14 cellular contexts compared by ENCODE assay signal in genomic region chr20:609371-609964, GRCh38. TPM values are rescaled to one million over a fixed set of nuclear protein-coding genes. Genes with fewer than 3 reads are reported as not detected.
DNase-seq lines count a peak whose midpoint lies in the region; ATAC-seq, FAIRE-seq and TF ChIP-seq lines count a peak whose summit lies in the region.
"Had no signal": no experiment of that assay in that cellular context is flagged by ENCODE, and none has a peak within 500 bp of the region (broad histone marks: within the 10 kb centered on the region; RNA-seq: fewer than 3 reads in every experiment).

No MANE protein-coding gene starts in this region.

- no peak for TF ChIP-seq EP300 in K562 (IDR thresholded peaks at IDR 0.05; ENCODE audit: low read length)

- H2AFZ ChIP-seq in K562 (ENCODE audit: low read depth, low read length) = no peak overlapping the region

- H3K4me1 ChIP-seq in K562 (replicated peaks in 1 of 2; ENCODE audit: control insufficient read depth in 2 of 2, insufficient read depth in 2 of 2, low read length in 2 of 2) = peaks cover 6 to 29% of the 10 kb centered on the region in 2 experiments; a peak in 3 of 5 replicates
- H3K4me1 ChIP-seq in skeletal muscle tissue (ENCODE audit: control insufficient read depth in 3 of 3, insufficient read depth in 3 of 3, low read length in 3 of 3) = peaks cover 6 to 9% (median 8%) of the 10 kb centered on the region in 3 donors
- H3K4me1 ChIP-seq: colonic mucosa, uterus had no signal

- H3K27me3 ChIP-seq in K562 (ENCODE audit: control insufficient read depth in 2 of 2, insufficient read depth in 2 of 2, low read length in 2 of 2) (peaks cover 0 to 5% of the 10 kb centered on the region in 2 experiments; a peak in 2 of 5 replicates), skeletal muscle tissue (ENCODE audit: control insufficient read depth in 3 of 3, insufficient read depth in 3 of 3, low read length in 3 of 3) (peaks cover 49 to 55% (median 54%) of the 10 kb centered on the region in 3 donors)

- TF ChIP-seq CTCF in K562 (IDR thresholded peaks at IDR 0.05 in 2 of 3, conservative IDR thresholded peaks at IDR 0.05 in 1 of 3; ENCODE audit: insufficient read depth in 2 of 3, low read depth in 1 of 3, low read length in 3 of 3) = no peak

- FAIRE-seq in K562 (lab: Jason Lieb, UNC) (no peak), GM12891 (lab: Jason Lieb, UNC) (no peak)

- H3K9ac ChIP-seq in K562 (ENCODE audit: insufficient read depth in 1 of 2, low read depth in 2 of 2, low read length in 2 of 2) (peak overlapping the region in 1 of 2 experiments; percentile 92; a peak in 3 of 4 replicates), skeletal muscle tissue (ENCODE audit: low read depth in 1 of 3, low read length in 3 of 3) (peak overlapping the region in 1 of 3 donors; percentile 72)

- no peaks in the 10 kb centered on the region for H3K9me1 ChIP-seq in K562 (ENCODE audit: control insufficient read depth, insufficient read depth, low read length)

- peak overlapping the region; percentile 62 for H3K4me2 ChIP-seq in K562 (ENCODE audit: insufficient read depth, low read length)

- in situ Hi-C loops in K562 (cut with MboI) = no loop called here

- CTCF ChIA-PET in K562 (lab: Yijun Ruan, JAX; ENCODE audit: low intra/inter-chr PET ratio) = no interaction called here

- TF ChIP-seq POLR2A in K562 (conservative IDR thresholded peaks at IDR 0.05) (no peak), GM12891 (IDR thresholded peaks at IDR 0.05; ENCODE audit: low read depth, low read length) (no peak)

- WGBS in K562 (ENCODE audit: insufficient coverage, low coverage, missing lambda C conversion rate) = 5% methylated on average over 41 of the region's 54 CpGs

- no peak for TF ChIP-seq RAD21 in K562 (CRISPR knock-in tag; conservative IDR thresholded peaks at IDR 0.05 in 1 of 2, IDR thresholded peaks at IDR 0.05 in 1 of 2)

- peaks cover 7% of the 10 kb centered on the region; the same call in 2 of the 3 replicates for H3K79me2 ChIP-seq in K562 (ENCODE audit: control insufficient read depth, insufficient read depth, low read length)

- BruUV-seq in K562 (replicated peaks; lab: Mats Ljungman, UMichigan) = no TSS peak

- no peak overlapping the region for H3K27ac ChIP-seq in K562 (ENCODE audit: extremely low read depth, low read depth, low read length)
- peak overlapping the region; percentile 50 for H3K27ac ChIP-seq in skeletal muscle tissue (ENCODE audit: low read depth, low read length)
- H3K27ac ChIP-seq: colonic mucosa, uterus had no signal

- H3K4me3 ChIP-seq in K562 = peak overlapping the region; percentile 42
- peak overlapping the region; percentile 57 for H3K4me3 ChIP-seq in iPS-18c (ENCODE audit: insufficient read depth, low read depth, low read length)
- H3K4me3 ChIP-seq in skeletal muscle tissue (ENCODE audit: low read length in 3 of 3) = peak overlapping the region; percentile 54 to 66 (median 60)
- H3K4me3 ChIP-seq: colonic mucosa, uterus had no signal

- DNase-seq in NCI-H82 (lab: John Stamatoyannopoulos, UW) = peak; percentile 55
- no peak for DNase-seq in NCI-H82 treated with DMSO at 0.1 percent for 48 hours (lab: John Stamatoyannopoulos, UW; ENCODE audit: unreplicated experiment)
- peak in 2 of 4 experiments; percentile 30 to 38 for DNase-seq in K562 (ENCODE audit: extremely low read depth in 1 of 4, low spot score in 3 of 4)
- DNase-seq in kidney glomerular epithelial cell (lab: John Stamatoyannopoulos, UW) = no peak
- DNase-seq in GM12891 (ENCODE audit: insufficient read length, low spot score) = no peak
- DNase-seq: activated CD8-positive, alpha-beta memory T cell treated with anti-CD3 and anti-CD28 coated beads, Interleukin-2, amount 50 U/mL, for 4 hours; Caco-2; colonic mucosa; Karpas-422; NCI-H2029 treated with DMSO at 0.1 percent for 48 hours; uterus had no signal

- ATAC-seq in K562 = no peak
- no peak for ATAC-seq in HG02840 (IDR thresholded peaks at IDR 0.05; ENCODE audit: low FRiP score, unreplicated experiment)

- intact Hi-C loops in K562 (cut with micrococcal nuclease) = no loop called here

- H4K20me1 ChIP-seq in K562 (replicated peaks; ENCODE audit: control insufficient read depth, insufficient read depth, low read length) = no peaks in the 10 kb centered on the region

- H3K9me3 ChIP-seq in K562 (replicated peaks; ENCODE audit: control insufficient read depth, insufficient read depth, low read depth, low read length) = no peaks in the 10 kb centered on the region
- no peaks in the 10 kb centered on the region for H3K9me3 ChIP-seq in iPS-18c (ENCODE audit: control insufficient read depth, insufficient read depth, low read length)
- H3K9me3 ChIP-seq in skeletal muscle tissue (ENCODE audit: control insufficient read depth in 3 of 3, low read length in 3 of 3) = no peaks in the 10 kb centered on the region
- H3K9me3 ChIP-seq: Caco-2, colonic mucosa, uterus had no signal

- H3K36me3 ChIP-seq in K562 (ENCODE audit: control insufficient read depth, insufficient read depth, low read length) (no peaks in the 10 kb centered on the region), skeletal muscle tissue (ENCODE audit: control insufficient read depth in 3 of 3, insufficient read depth in 3 of 3, low read length in 3 of 3) (no peaks in the 10 kb centered on the region)
- H3K36me3 ChIP-seq: colonic mucosa, uterus had no signal

- POLR2A ChIA-PET in K562 (lab: Yijun Ruan, JAX) = no interaction called here

TF ChIP-seq in K562, 482 proteins besides CTCF, POLR2A, EP300 and RAD21 (continues in another document):
- TF ChIP-seq NRF1 (conservative IDR thresholded peaks at IDR 0.05 in 1 of 2, IDR thresholded peaks at IDR 0.05 in 1 of 2) (peak in 1 of 2 experiments; percentile 21; a peak in 2 of 4 replicates), GABPB1 (CRISPR knock-in tag; IDR thresholded peaks at IDR 0.05) (no peak), ZNF282 (CRISPR knock-in tag; IDR thresholded peaks at IDR 0.05) (peak; percentile 85; the same call in 1 of the 2 replicates)

TF ChIP-seq in GM12891, 5 proteins besides CTCF, POLR2A, EP300 and RAD21:
- TF ChIP-seq POU2F2 (IDR thresholded peaks at IDR 0.05; ENCODE audit: low read depth, low read length) (no peak), PAX5 (IDR thresholded peaks at IDR 0.05; ENCODE audit: insufficient read depth, low read length, severe bottlenecking) (no peak), POLR2AphosphoS5 (IDR thresholded peaks at IDR 0.05; ENCODE audit: low read depth, low read length) (no peak), TAF1 (IDR thresholded peaks at IDR 0.05; ENCODE audit: low read depth, low read length) (no peak), SPI1 (IDR thresholded peaks at IDR 0.05; ENCODE audit: low read depth, low read length) (no peak)

RNA-seq across cellular contexts. Expression of gene TCF15, which starts 0.6 kb away (rescaled TPM):
- total RNA-seq in K562 (2011; cell fraction: chromatin; rRNA removed; ENCODE audit: low replicate concordance) = 0.79 and 1.6 TPM in 2 replicates
- total RNA-seq in K562 (2011; cell fraction: nucleolus; rRNA removed) = 1.6 and 2.0 TPM in 2 replicates
- total RNA-seq in K562 (2011; cell fraction: nucleoplasm; rRNA removed) = 1.6 and 1.8 TPM in 2 replicates
- 2.3 and 4.4 TPM in 2 replicates for total RNA-seq in K562 (2014; rRNA removed)
- total RNA-seq in K562 (2014; rRNA removed; fragmentation: Illumina TruSeq; extraction: Trizol) = 0.96 and 1.2 TPM in 2 replicates
- 1.2 and 2.0 TPM in 2 replicates for total RNA-seq in K562 (2015; rRNA removed; fragmentation: Illumina TruSeq; extraction: Trizol)
- total RNA-seq in K562 (2021) = 3.8 and 5.0 TPM in 2 replicates
- 0.93 and 1.7 TPM in 2 replicates for polyA plus RNA-seq in K562 (2011; rRNA removed)
- polyA plus RNA-seq in K562 (2011; cell fraction: cytosol; rRNA removed) = 1.8 and 4.0 TPM in 2 replicates
- 2.4 and 2.7 TPM in 2 replicates for polyA plus RNA-seq in K562 (2011; cell fraction: nucleus; rRNA removed)
- 2.4 and 2.8 TPM in 2 replicates for polyA plus RNA-seq in K562 (2012)
- 0.62 and 0.98 TPM in 2 replicates for polyA plus RNA-seq in K562 (2014; fragmentation: Illumina TruSeq; extraction: Trizol)
- polyA plus RNA-seq in K562 (2014; fragmentation: Nextera tagmentation; extraction: Ambion mirVana) = under 1 TPM; 0.04 to 0.13 TPM
- 4.2 and 4.5 TPM in 2 replicates for polyA plus RNA-seq in K562 (2014; rRNA removed)
- 0.28 and 0.33 TPM in 2 replicates for polyA minus RNA-seq in K562 (2011; rRNA and poly(A)+ RNA removed)
- 0.57 and 2.8 TPM in 2 replicates for polyA minus RNA-seq in K562 (2011; cell fraction: cytosol; rRNA and poly(A)+ RNA removed)
- 1.1 and 1.2 TPM in 2 replicates for polyA minus RNA-seq in K562 (2011; cell fraction: nucleus; rRNA and poly(A)+ RNA removed)
- total RNA-seq in skeletal muscle tissue = 2.1 TPM
- not detected for polyA plus RNA-seq in GM12891 (2012; ENCODE audit: low read depth, missing spikeins)
- total RNA-seq: Caco-2 had no signal

RNA-seq across cellular contexts. Expression of gene SRXN1, which starts 43.5 kb away (rescaled TPM):
- total RNA-seq in K562 (2011; cell fraction: chromatin; rRNA removed; ENCODE audit: low replicate concordance) = 10.6 and 14.9 TPM in 2 replicates
- total RNA-seq in K562 (2011; cell fraction: nucleolus; rRNA removed) = 10.3 TPM in 2 replicates
- 13.3 and 13.4 TPM in 2 replicates for total RNA-seq in K562 (2011; cell fraction: nucleoplasm; rRNA removed)
- 21.6 and 26.7 TPM in 2 replicates for total RNA-seq in K562 (2014; rRNA removed)
- total RNA-seq in K562 (2014; rRNA removed; fragmentation: Illumina TruSeq; extraction: Trizol) = 29.1 TPM in 2 replicates
- 20.2 and 20.6 TPM in 2 replicates for total RNA-seq in K562 (2015; rRNA removed; fragmentation: Illumina TruSeq; extraction: Trizol)
- total RNA-seq in K562 (2021) = 23.2 and 27.9 TPM in 2 replicates
- 35.4 and 36.4 TPM in 2 replicates for polyA plus RNA-seq in K562 (2011; rRNA removed)
- polyA plus RNA-seq in K562 (2011; cell fraction: cytosol; rRNA removed) = 23.6 and 26.3 TPM in 2 replicates
- polyA plus RNA-seq in K562 (2011; cell fraction: nucleus; rRNA removed) = 10.0 and 12.8 TPM in 2 replicates
- 17.8 and 21.0 TPM in 2 replicates for polyA plus RNA-seq in K562 (2012)
- 33.9 and 34.1 TPM in 2 replicates for polyA plus RNA-seq in K562 (2014; fragmentation: Illumina TruSeq; extraction: Trizol)
- 1 to 10 TPM; 6.8 to 8.4 TPM for polyA plus RNA-seq in K562 (2014; fragmentation: Nextera tagmentation; extraction: Ambion mirVana)
- polyA plus RNA-seq in K562 (2014; rRNA removed) = 19.4 and 24.4 TPM in 2 replicates
- polyA minus RNA-seq in K562 (2011; rRNA and poly(A)+ RNA removed) = 29.0 and 30.3 TPM in 2 replicates
- 17.8 and 18.5 TPM in 2 replicates for polyA minus RNA-seq in K562 (2011; cell fraction: cytosol; rRNA and poly(A)+ RNA removed)
- polyA minus RNA-seq in K562 (2011; cell fraction: nucleus; rRNA and poly(A)+ RNA removed) = 4.0 and 6.7 TPM in 2 replicates
- total RNA-seq in skeletal muscle tissue = 11.0 TPM
- polyA plus RNA-seq in GM12891 (2012; ENCODE audit: low read depth, missing spikeins) = 3.7 TPM
